Comparison of ENCODE assay signal across 12 cellular contexts in the genomic region with DNA sequence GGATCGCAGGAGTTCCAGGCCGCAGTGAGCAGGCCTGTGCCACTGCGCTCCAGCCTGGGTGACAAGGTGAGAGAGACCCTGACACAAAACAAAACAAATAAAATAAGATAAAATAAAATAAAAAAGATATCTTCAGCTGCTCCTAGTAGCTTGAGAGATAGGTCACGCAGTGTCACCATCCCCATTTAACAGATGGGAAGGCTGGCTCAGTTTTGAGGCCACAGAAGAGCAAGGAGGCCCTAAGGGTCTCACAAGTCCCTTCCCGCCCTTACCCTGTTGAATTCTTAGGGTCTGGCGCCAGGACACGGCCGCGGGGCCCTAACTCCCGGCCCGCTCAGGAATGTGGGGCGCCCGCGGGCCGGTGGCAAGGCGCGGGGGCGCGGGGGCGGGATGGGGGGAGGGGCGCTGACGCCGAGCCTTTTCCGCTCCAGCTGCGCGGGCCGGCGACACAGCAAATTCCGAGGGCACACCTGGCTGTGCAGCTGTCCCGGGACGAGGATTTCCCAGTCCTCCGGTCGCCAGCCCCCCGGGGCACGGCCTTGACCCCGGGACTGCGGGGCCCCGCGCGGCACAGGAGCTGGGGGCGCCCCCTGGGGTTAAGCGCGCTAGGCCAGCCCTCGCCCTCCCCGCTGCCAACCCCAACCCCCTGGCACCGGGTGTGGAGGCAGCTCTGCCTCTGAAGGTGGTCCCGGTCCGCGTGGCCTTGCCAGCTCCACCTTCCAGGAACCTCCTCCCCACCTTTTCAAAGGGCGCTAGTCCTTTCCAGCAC. TPM values are rescaled to one million over a fixed set of nuclear protein-coding genes. Genes with fewer than 3 reads are reported as not detected.
A peak's percentile ranks its signal among the peaks of the same experiment; 100 is the strongest.
DNase-seq lines count a peak whose midpoint lies in the region; ATAC-seq, FAIRE-seq and TF ChIP-seq lines count a peak whose summit lies in the region.
"Had no signal": no experiment of that assay in that cellular context is flagged by ENCODE, and none has a peak within 500 bp of the region (broad histone marks: within the 10 kb centered on the region; RNA-seq: fewer than 3 reads in every experiment).

No MANE protein-coding gene starts in this region.

- DNase-seq in CD8-positive, alpha-beta T cell: peak in 2 of 7 experiments; percentile 29 to 59
- DNase-seq in WTC11 (ENCODE audit: low spot score) (peak; percentile 72), pancreas (peak in 4 of 6 donors; percentile 19 to 67 (median 44)), NCI-H2171 (lab: John Stamatoyannopoulos, UW) (no peak), middle frontal gyrus (ENCODE audit: extremely low spot score, low spot score) (no peak), GM19238 (ENCODE audit: insufficient read length, low spot score) (no peak), NCI-H774 (lab: John Stamatoyannopoulos, UW) (no peak)
- DNase-seq: retina had no signal

- H3K4me1 ChIP-seq in CD8-positive, alpha-beta T cell (ENCODE audit: insufficient read depth, low read length): peaks cover 4% of the 10 kb centered on the region
- H3K4me1 ChIP-seq in endocrine pancreas (ENCODE audit: control insufficient read depth, insufficient read depth, low read length) (no peaks in the 10 kb centered on the region), pancreas (no peaks in the 10 kb centered on the region)

- no peaks in the 10 kb centered on the region for H3K36me3 ChIP-seq in CD8-positive, alpha-beta T cell (ENCODE audit: insufficient read depth, low read length)
- H3K36me3 ChIP-seq in endocrine pancreas (ENCODE audit: control insufficient read depth, insufficient read depth, low read length) (no peaks in the 10 kb centered on the region), pancreas (no peaks in the 10 kb centered on the region)

- H3K27ac Mint-ChIP-seq in CD8-positive, alpha-beta T cell: no peak overlapping the region
- H3K27ac Mint-ChIP-seq in WTC11: no peak overlapping the region

- no peak overlapping the region for H3K27ac ChIP-seq in CD8-positive, alpha-beta T cell (ENCODE audit: low read depth, low read length)
- no peak overlapping the region for H3K27ac ChIP-seq in pancreas

- H3K4me3 Mint-ChIP-seq in CD8-positive, alpha-beta T cell: peak overlapping the region; percentile 61
- peak overlapping the region; percentile 38 for H3K4me3 Mint-ChIP-seq in WTC11

- intact Hi-C loops in CD8-positive, alpha-beta T cell (cut with DNase I, micrococcal nuclease): no loop called here
- intact Hi-C loops in pancreas (cut with DNase I): no loop called here

- ATAC-seq in CD8-positive, alpha-beta T cell: peak; percentile 67
- ATAC-seq in WTC11 (peak; percentile 65), pancreas (peak; percentile 50 to 71 (median 65))

- H3K27me3 ChIP-seq in CD8-positive, alpha-beta T cell (ENCODE audit: insufficient read depth, low read length): no peaks in the 10 kb centered on the region
- H3K27me3 ChIP-seq in endocrine pancreas (ENCODE audit: control insufficient read depth, insufficient read depth, low read length) (no peaks in the 10 kb centered on the region), pancreas (no peaks in the 10 kb centered on the region)

- H3K36me3 Mint-ChIP-seq in CD8-positive, alpha-beta T cell: no peaks in the 10 kb centered on the region
- H3K36me3 Mint-ChIP-seq in WTC11: no peaks in the 10 kb centered on the region

- H3K4me3 ChIP-seq in CD8-positive, alpha-beta T cell (ENCODE audit: low read depth, low read length): peak overlapping the region; percentile 45
- H3K4me3 ChIP-seq in endocrine pancreas (ENCODE audit: control insufficient read depth, insufficient read depth, low read length) (no peak overlapping the region), pancreas (peak overlapping the region in 3 of 4 donors; percentile 7 to 40 (median 33))

- 16 to 17% methylated on average over 46 to 50 of the region's 50 CpGs for WGBS in pancreas, 2 donors

- peaks cover 2% of the 10 kb centered on the region for H3K4me1 Mint-ChIP-seq in CD8-positive, alpha-beta T cell (ENCODE audit: low read depth)
- peaks cover 15% of the 10 kb centered on the region for H3K4me1 Mint-ChIP-seq in WTC11

- CTCF ChIA-PET in CD8-positive, alpha-beta T cell (lab: Charles Lee): interaction anchor here (1.8 to 5.0 kb wide), 2 partner anchors 15 to 110 kb away, joined by 8 to 36 read pairs; a partner anchor contains a TSS
- CTCF ChIA-PET in WTC11 (lab: Charles Lee): interaction anchor here (0.6 to 4.1 kb wide), 3 partner anchors 15 to 96 kb away, joined by 3 to 32 read pairs (median 6); a partner anchor contains a TSS

- no peak for FAIRE-seq in pancreas (lab: Jason Lieb, UNC)
- FAIRE-seq: G401.6 had no signal

- POLR2A ChIA-PET in CD8-positive, alpha-beta T cell (lab: Charles Lee): interaction anchor here (0.9 to 1.3 kb wide), 2 partner anchors 9 to 108 kb away, joined by 3 read pairs; no protein-coding TSS in a partner anchor
- POLR2A ChIA-PET in WTC11 (lab: Charles Lee): interaction anchor here (1.4 kb wide), 1 partner anchor 16 kb away, joined by 4 read pairs; no protein-coding TSS in a partner anchor

- peaks cover 5% of the 10 kb centered on the region for H3K27me3 Mint-ChIP-seq in CD8-positive, alpha-beta T cell (ENCODE audit: low read depth)
- no peaks in the 10 kb centered on the region for H3K27me3 Mint-ChIP-seq in WTC11 (ENCODE audit: low read depth)

- H3K9me3 Mint-ChIP-seq in CD8-positive, alpha-beta T cell: no peaks in the 10 kb centered on the region
- no peaks in the 10 kb centered on the region; the same call in 1 of the 2 replicates for H3K9me3 Mint-ChIP-seq in WTC11

- TF ChIP-seq CTCF in CD8-positive, alpha-beta T cell (IDR thresholded peaks at IDR 0.05): no peak
- TF ChIP-seq CTCF in WTC11 (IDR thresholded peaks at IDR 0.05) (no peak), pancreas (IDR thresholded peaks at IDR 0.05) (no peak)

- H3K9me3 ChIP-seq in CD8-positive, alpha-beta T cell (ENCODE audit: low read length): no peaks in the 10 kb centered on the region
- no peaks in the 10 kb centered on the region for H3K9me3 ChIP-seq in endocrine pancreas (ENCODE audit: control insufficient read depth, low read length)
- H3K9me3 ChIP-seq in pancreas: no peaks in the 10 kb centered on the region

- H3K9ac ChIP-seq in endocrine pancreas (ENCODE audit: control insufficient read depth, insufficient read depth, low read length): peak overlapping the region; percentile 13

TF ChIP-seq in WTC11, 78 proteins besides CTCF, POLR2A, EP300 and RAD21:
- peak; percentile 75; the same call in 1 of the 2 replicates for TF ChIP-seq GTF2I (CRISPR knock-in tag; conservative IDR thresholded peaks at IDR 0.05)
- TF ChIP-seq NFATC4 (CRISPR knock-in tag; IDR thresholded peaks at IDR 0.05): no peak
- no peak for TF ChIP-seq CREB1 (CRISPR knock-in tag; IDR thresholded peaks at IDR 0.05)
- TF ChIP-seq ZNF423 (CRISPR knock-in tag; IDR thresholded peaks at IDR 0.05): peak; percentile 90
- no peak for TF ChIP-seq NR3C1 (CRISPR knock-in tag; conservative IDR thresholded peaks at IDR 0.05; ENCODE audit: low read depth)

RNA-seq across cellular contexts. Expression of a gene that starts 10.3 kb away (rescaled TPM):
- not detected for total RNA-seq in CD8-positive, alpha-beta T cell
- total RNA-seq in WTC11 (2021): not detected in 3 replicates
- total RNA-seq in pancreas: not detected
- polyA plus RNA-seq in pancreas: not detected
- total RNA-seq: cerebellum, RPMI7951 had no signal

RNA-seq across cellular contexts. Expression of a gene that starts 15.6 kb away (rescaled TPM):
- total RNA-seq in CD8-positive, alpha-beta T cell: 1 to 10 TPM; 3.3 to 3.4 TPM
- total RNA-seq in WTC11 (2021) (2.0 to 2.5 TPM (median 2.4 TPM) in 3 replicates), pancreas (1 to 10 TPM; 5.3 to 7.4 (median 5.9) TPM)
- polyA plus RNA-seq in pancreas: 1 to 10 TPM; 2.0 to 5.1 TPM

RNA-seq across cellular contexts. Expression of a gene that starts 28.9 kb away (rescaled TPM):
- not detected for total RNA-seq in CD8-positive, alpha-beta T cell
- total RNA-seq in WTC11 (2021) (0.15 to 0.37 TPM (median 0.21 TPM) in 3 replicates), pancreas (10 to 100 TPM; 19.6 to 29.2 (median 23.1) TPM)
- polyA plus RNA-seq in pancreas: 1 to 10 TPM; 7.4 to 8.8 TPM
- total RNA-seq: RPMI7951 had no signal

Comparison
In these comparisons a context has a peak if more than half of its experiments do, and no peak if none do; other contexts are left out.
1. DNase-seq: peak in WTC11 (single experiment) and pancreas (4 of 6); none in NCI-H2171 (single experiment), middle frontal gyrus (single experiment), GM19238 (single experiment) and NCI-H774 (single experiment).
2. RNA of a gene that starts 28.9 kb away (total RNA-seq): 19.6 to 29.2 TPM in pancreas; 0.15 to 0.37 TPM in WTC11 and not detected in CD8-positive, alpha-beta T cell; every median in the first group is over 10 times any median in the second.
3. Peak in every context shown above with its lines, with median percentiles within 50 percentile points of each other: ATAC-seq.